11 cellular contexts compared by ENCODE assay signal in the genomic region with DNA sequence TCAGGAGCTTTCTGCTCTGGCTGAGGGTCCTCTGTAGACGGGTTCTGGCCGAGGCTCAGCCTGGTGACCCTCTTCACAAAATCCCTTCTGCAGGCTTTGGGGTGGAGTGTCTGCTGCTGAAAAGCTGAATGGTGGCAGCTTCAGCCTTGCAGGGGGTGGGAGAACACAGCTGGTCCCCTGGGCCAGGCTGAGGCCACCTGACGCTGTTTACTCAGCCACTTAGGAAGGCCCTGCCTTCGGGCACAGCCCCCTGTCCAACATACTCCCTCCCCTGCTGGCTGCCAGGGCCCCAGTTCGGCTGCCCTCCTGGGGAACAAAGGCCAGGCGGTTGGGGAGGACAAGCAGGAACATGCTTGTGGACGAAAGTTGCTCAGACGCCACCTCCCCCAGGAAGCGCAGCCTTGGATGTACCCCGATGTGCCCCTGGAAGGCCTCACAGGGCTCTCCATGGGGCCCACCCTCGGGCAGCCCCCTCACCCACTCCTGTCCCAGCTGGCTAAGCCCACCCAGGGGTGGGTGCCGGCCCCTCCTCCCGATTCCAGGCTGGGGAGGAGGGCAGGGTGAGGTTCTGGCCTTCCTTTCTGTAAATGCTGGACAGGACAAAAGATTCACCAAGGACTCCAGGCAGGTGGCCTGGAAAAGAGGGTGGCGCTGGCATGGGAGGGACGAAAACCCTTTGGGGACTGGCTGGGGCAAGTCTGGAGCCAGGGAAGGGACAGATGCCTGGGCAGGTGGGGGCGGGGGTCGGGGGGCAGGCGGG. TPM values are rescaled to one million over a fixed set of nuclear protein-coding genes. Genes with fewer than 3 reads are reported as not detected.
A peak's percentile ranks its signal among the peaks of the same experiment; 100 is the strongest.
DNase-seq lines count a peak whose midpoint lies in the region; ATAC-seq and TF ChIP-seq lines count a peak whose summit lies in the region.
"Had no signal": no experiment of that assay in that cellular context is flagged by ENCODE, and none has a peak within 500 bp of the region (broad histone marks: within the 10 kb centered on the region; RNA-seq: fewer than 3 reads in every experiment).

A gene (minus strand): TSS at position 130 of the 760 bp plus-strand sequence. CDS start 271 bp downstream, outside the sequence.

- peak; percentile 15 for DNase-seq in left cardiac atrium
- no peak for DNase-seq in right atrium auricular region (ENCODE audit: low spot score)
- DNase-seq in breast epithelium (ENCODE audit: low spot score in 2 of 2), result peak in 1 of 2 donors; percentile 68
- peak in 2 of 3 donors; percentile 12 to 45 for DNase-seq in mucosa of descending colon
- no peak for DNase-seq in NCI-H446 (lab: John Stamatoyannopoulos, UW)
- DNase-seq in omental fat pad (ENCODE audit: low spot score), result no peak
- DNase-seq in GM23248, result no peak
- no peak for DNase-seq in stimulated activated CD4-positive, alpha-beta T cell treated with anti-CD3 and anti-CD28 coated beads, Interleukin-4, amount 100 ng/mL, for 1 hour
- DNase-seq: activated T-cell treated with anti-CD3 and anti-CD28 coated beads, Interleukin-2, amount 50 U/mL, for 1 hour had no signal

- H3F3A ChIP-seq in GM23248 (ENCODE audit: insufficient read depth), result no peaks in the 10 kb centered on the region

- TF ChIP-seq CTCF in right atrium auricular region (IDR thresholded peaks at IDR 0.05) (no peak), breast epithelium (IDR thresholded peaks at IDR 0.05) (no peak), mucosa of descending colon (IDR thresholded peaks at IDR 0.05) (no peak), omental fat pad (IDR thresholded peaks at IDR 0.05) (no peak)

- H3K27ac ChIP-seq in right atrium auricular region (peak within 1 kb of the TSS in 1 of 2 donors; percentile 4), breast epithelium (peak within 1 kb of the TSS; percentile 76 to 93), GM23248 (no peak within 1 kb of the TSS)
- H3K27ac ChIP-seq: thoracic aorta had no signal

- H3K4me1 ChIP-seq in right atrium auricular region (peaks cover 0 to 16% of the 10 kb centered on the region in 2 donors), breast epithelium (peaks cover 4 to 6% of the 10 kb centered on the region in 2 donors), mucosa of descending colon (ENCODE audit: low read depth) (peaks cover 6% of the 10 kb centered on the region), GM23248 (ENCODE audit: insufficient read depth) (no peaks in the 10 kb centered on the region)

- H3K9me3 ChIP-seq in right atrium auricular region, result no peaks in the 10 kb centered on the region
- H3K9me3 ChIP-seq in breast epithelium, result no peaks in the 10 kb centered on the region
- H3K9me3 ChIP-seq in mucosa of descending colon, result no peaks in the 10 kb centered on the region
- no peaks in the 10 kb centered on the region for H3K9me3 ChIP-seq in GM23248 (ENCODE audit: low read depth)
- H3K9me3 ChIP-seq: thoracic aorta had no signal

- in situ Hi-C loops in GM23248 (cut with MboI), result no loop called here

- H3K36me3 ChIP-seq in right atrium auricular region, result no peaks in the 10 kb centered on the region
- H3K36me3 ChIP-seq in breast epithelium, result no peaks in the 10 kb centered on the region
- no peaks in the 10 kb centered on the region for H3K36me3 ChIP-seq in mucosa of descending colon (ENCODE audit: low read depth)
- H3K36me3 ChIP-seq in GM23248 (ENCODE audit: low read depth), result no peaks in the 10 kb centered on the region
- H3K36me3 ChIP-seq: thoracic aorta had no signal

- H4K20me1 ChIP-seq in GM23248 (ENCODE audit: insufficient read depth), result no peaks in the 10 kb centered on the region

- H2AFZ ChIP-seq in GM23248, result no peak within 1 kb of the TSS

- no peak for TF ChIP-seq POLR2A in breast epithelium (IDR thresholded peaks at IDR 0.05)

- peak in 1 of 2 donors; percentile 16 for ATAC-seq in left cardiac atrium
- ATAC-seq in mucosa of descending colon, result no peak
- no peak for ATAC-seq in omental fat pad (ENCODE audit: low FRiP score)
- ATAC-seq: left lobe of liver had no signal

- peak within 1 kb of the TSS in 1 of 2 donors; percentile 50 for H3K4me3 ChIP-seq in right atrium auricular region
- H3K4me3 ChIP-seq in breast epithelium, result peak within 1 kb of the TSS; percentile 20 to 75 (median 60)
- no peak within 1 kb of the TSS for H3K4me3 ChIP-seq in mucosa of descending colon
- no peak within 1 kb of the TSS for H3K4me3 ChIP-seq in GM23248
- H3K4me3 ChIP-seq: thoracic aorta had no signal

- intact Hi-C loops in left cardiac atrium (cut with DNase I), result no loop called here
- intact Hi-C loops in breast epithelium (cut with DNase I; ENCODE audit: low total_unique reads), result no loop called here
- intact Hi-C loops in mucosa of descending colon (cut with DNase I, micrococcal nuclease), result no loop called here

- H3K9ac ChIP-seq in GM23248, result no peak within 1 kb of the TSS

- no peaks in the 10 kb centered on the region for H3K79me2 ChIP-seq in GM23248 (ENCODE audit: insufficient read depth)

- no peaks in the 10 kb centered on the region for H3K9me2 ChIP-seq in GM23248 (ENCODE audit: insufficient read depth)

- no peak within 1 kb of the TSS for H3K4me2 ChIP-seq in GM23248 (ENCODE audit: unreplicated experiment)

- WGBS in GM23248 (ENCODE audit: low coverage in 1 of 2, low lambda C conversion rate in 2 of 2, missing lambda C conversion rate in 2 of 2), 2 experiments, result 82 to 83% methylated on average over 14 to 17 of the region's 18 CpGs

- H3K27me3 ChIP-seq in right atrium auricular region, result no peaks in the 10 kb centered on the region
- no peaks in the 10 kb centered on the region for H3K27me3 ChIP-seq in breast epithelium
- H3K27me3 ChIP-seq in GM23248 (replicated peaks; ENCODE audit: insufficient read depth), result no peaks in the 10 kb centered on the region

RNA-seq across cellular contexts. Expression of the gene that starts here (rescaled TPM):
- total RNA-seq in left cardiac atrium (1 to 10 TPM; 2.2 to 3.0 TPM), right atrium auricular region (1 to 10 TPM; 2.2 to 2.4 TPM), breast epithelium (10 to 100 TPM; 10.2 to 16.0 (median 12.2) TPM), mucosa of descending colon (10 to 100 TPM in 1 of 3 donors, 1 to 10 TPM in 1, under 1 TPM in 1; 0.81 to 11.3 (median 1.9) TPM), omental fat pad (1 to 10 TPM; 2.6 to 7.3 (median 3.8) TPM)
- total RNA-seq in GM23248 (2014; rRNA removed; shearing (Covaris generic)), result 0.51 and 0.97 TPM in 2 replicates
- polyA plus RNA-seq in GM23248 (2016; fragmentation: Nextera tagmentation; extraction: Ambion mirVana), result 0.44 and 0.70 TPM in 2 replicates

Comparison
In these comparisons a context has a peak if more than half of its experiments do, and no peak if none do; other contexts are left out.
1. DNase-seq: peak in left cardiac atrium (single experiment) and mucosa of descending colon (2 of 3); none in right atrium auricular region (single experiment), NCI-H446 (0 of 2), omental fat pad (single experiment), GM23248 (single experiment) and stimulated activated CD4-positive, alpha-beta T cell treated with anti-CD3 and anti-CD28 coated beads, Interleukin-4, amount 100 ng/mL, for 1 hour (single experiment).
2. H3K4me3 ChIP-seq: peak in breast epithelium (3 of 3); none in mucosa of descending colon (single experiment) and GM23248 (single experiment).